11 cellular contexts compared by ENCODE assay signal in genomic region chr6:151095538-151096254, GRCh38.
"Had no signal": no experiment of that assay in that cellular context is flagged by ENCODE, and none has a peak within 500 bp of the region (broad histone marks: within the 10 kb centered on the region; RNA-seq: fewer than 3 reads in every experiment).

No MANE protein-coding gene starts in this region.

- ATAC-seq: gastroesophageal sphincter; heart right ventricle; left colon; naive thymus-derived CD4-positive, alpha-beta T cell; upper lobe of right lung had no signal

- DNase-seq: activated CD4-positive, CD25-positive, alpha-beta regulatory T cell treated with anti-CD3 and anti-CD28 coated beads, Interleukin-2, amount 50 U/mL, for 72 hours; activated naive CD8-positive, alpha-beta T cell treated with anti-CD3 and anti-CD28 coated beads for 36 hours; dermis blood vessel endothelial cell; heart right ventricle; left colon; naive thymus-derived CD4-positive, alpha-beta T cell; stimulated activated CD4-positive, alpha-beta T cell treated with anti-CD3 and anti-CD28 coated beads, Interleukin-12 subunit alpha, Interleukin-12 subunit beta, amount 100 ng/mL, for 4 hours; stimulated activated CD4-positive, alpha-beta T cell treated with anti-CD3 and anti-CD28 coated beads, Interleukin-2, amount 100 ng/mL, for 24 hours; stomach; upper lobe of right lung had no signal
